Comparison of ENCODE assay signal across 1 cellular context in the genomic region with DNA sequence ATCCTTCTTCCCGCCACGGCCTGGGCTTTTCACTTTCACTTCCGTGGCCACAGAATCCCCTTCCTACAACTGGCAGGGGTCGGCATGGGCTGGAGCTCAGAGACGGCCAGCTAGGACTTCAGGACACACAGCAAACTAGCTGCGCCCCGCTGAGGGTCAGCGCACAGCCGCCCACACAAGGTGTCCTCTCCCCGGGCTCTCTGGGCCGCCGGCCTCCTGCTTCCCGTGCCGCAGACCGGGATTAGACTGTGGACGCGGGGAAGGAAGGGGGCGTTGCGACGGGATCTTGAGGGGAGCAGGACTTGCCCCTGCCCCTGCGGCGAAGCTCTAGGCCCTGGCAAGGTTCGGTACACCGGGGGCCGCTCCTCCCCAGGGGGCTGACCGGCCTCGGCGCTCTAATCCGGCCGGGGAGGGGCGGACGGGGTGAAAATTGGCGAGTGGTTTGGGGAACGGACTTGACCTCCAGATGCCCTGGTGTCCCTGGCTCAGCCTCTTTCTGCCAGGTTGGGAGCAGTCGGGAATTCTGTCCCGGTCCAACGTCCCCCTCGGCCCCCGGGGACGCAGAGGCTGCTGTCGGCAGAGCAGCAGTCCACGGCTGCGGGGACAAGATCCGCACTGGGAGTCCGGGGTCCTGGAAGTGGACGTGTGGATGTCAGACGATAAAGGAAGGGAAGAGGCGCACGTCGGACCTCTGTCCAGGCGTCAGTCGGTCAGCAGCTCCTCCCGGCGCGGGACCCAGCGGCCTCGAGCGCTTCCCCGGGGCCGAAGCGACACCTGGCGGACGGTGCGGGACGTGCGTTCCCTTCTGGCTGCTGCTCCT.
TF ChIP-seq lines count a peak whose summit lies in the region.

No MANE protein-coding gene starts in this region.

TF ChIP-seq in K562, 482 proteins besides CTCF, POLR2A, EP300 and RAD21 (continues in another document):
- TF ChIP-seq SMAD2 (IDR thresholded peaks at IDR 0.05; ENCODE audit: low read depth, low read length), result no peak
- no peak for TF ChIP-seq TOE1 (IDR thresholded peaks at IDR 0.05; ENCODE audit: borderline replicate concordance)
- no peak for TF ChIP-seq TOE1 (CRISPR knock-in tag; IDR thresholded peaks at IDR 0.05; ENCODE audit: borderline replicate concordance, low read depth)
- no peak for TF ChIP-seq KDM5B (IDR thresholded peaks at IDR 0.05; ENCODE audit: insufficient replicate concordance, low read depth, low read length)
- TF ChIP-seq ZNF239 (CRISPR knock-in tag; IDR thresholded peaks at IDR 0.05), result no peak
- no peak for TF ChIP-seq DPF2 (IDR thresholded peaks at IDR 0.05)
- no peak for TF ChIP-seq ETV1 (tag; conservative IDR thresholded peaks at IDR 0.05; ENCODE audit: low read depth)
- no peak for TF ChIP-seq KLF16 (IDR thresholded peaks at IDR 0.05)
- no peak for TF ChIP-seq LARP7 (IDR thresholded peaks at IDR 0.05)
- TF ChIP-seq, protein P1, sequence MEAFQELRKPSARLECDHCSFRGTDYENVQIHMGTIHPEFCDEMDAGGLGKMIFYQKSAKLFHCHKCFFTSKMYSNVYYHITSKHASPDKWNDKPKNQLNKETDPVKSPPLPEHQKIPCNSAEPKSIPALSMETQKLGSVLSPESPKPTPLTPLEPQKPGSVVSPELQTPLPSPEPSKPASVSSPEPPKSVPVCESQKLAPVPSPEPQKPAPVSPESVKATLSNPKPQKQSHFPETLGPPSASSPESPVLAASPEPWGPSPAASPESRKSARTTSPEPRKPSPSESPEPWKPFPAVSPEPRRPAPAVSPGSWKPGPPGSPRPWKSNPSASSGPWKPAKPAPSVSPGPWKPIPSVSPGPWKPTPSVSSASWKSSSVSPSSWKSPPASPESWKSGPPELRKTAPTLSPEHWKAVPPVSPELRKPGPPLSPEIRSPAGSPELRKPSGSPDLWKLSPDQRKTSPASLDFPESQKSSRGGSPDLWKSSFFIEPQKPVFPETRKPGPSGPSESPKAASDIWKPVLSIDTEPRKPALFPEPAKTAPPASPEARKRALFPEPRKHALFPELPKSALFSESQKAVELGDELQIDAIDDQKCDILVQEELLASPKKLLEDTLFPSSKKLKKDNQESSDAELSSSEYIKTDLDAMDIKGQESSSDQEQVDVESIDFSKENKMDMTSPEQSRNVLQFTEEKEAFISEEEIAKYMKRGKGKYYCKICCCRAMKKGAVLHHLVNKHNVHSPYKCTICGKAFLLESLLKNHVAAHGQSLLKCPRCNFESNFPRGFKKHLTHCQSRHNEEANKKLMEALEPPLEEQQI (IDR thresholded peaks at IDR 0.05), result no peak
- TF ChIP-seq ZNF707 (CRISPR knock-in tag; conservative IDR thresholded peaks at IDR 0.05), result no peak
- TF ChIP-seq TFAP4 (CRISPR knock-in tag; IDR thresholded peaks at IDR 0.05; ENCODE audit: borderline replicate concordance), result peak; percentile 14; the same call in 1 of the 2 replicates
- TF ChIP-seq CHD1 (IDR thresholded peaks at IDR 0.05; ENCODE audit: low read length), result no peak
- TF ChIP-seq CREM (IDR thresholded peaks at IDR 0.05; ENCODE audit: low read depth), result 0 out of 2 replicates have a peak, but pooled peaks have one; percentile 22
- TF ChIP-seq ZNF57 (CRISPR knock-in tag; IDR thresholded peaks at IDR 0.05), result no peak
- TF ChIP-seq, protein P2, sequence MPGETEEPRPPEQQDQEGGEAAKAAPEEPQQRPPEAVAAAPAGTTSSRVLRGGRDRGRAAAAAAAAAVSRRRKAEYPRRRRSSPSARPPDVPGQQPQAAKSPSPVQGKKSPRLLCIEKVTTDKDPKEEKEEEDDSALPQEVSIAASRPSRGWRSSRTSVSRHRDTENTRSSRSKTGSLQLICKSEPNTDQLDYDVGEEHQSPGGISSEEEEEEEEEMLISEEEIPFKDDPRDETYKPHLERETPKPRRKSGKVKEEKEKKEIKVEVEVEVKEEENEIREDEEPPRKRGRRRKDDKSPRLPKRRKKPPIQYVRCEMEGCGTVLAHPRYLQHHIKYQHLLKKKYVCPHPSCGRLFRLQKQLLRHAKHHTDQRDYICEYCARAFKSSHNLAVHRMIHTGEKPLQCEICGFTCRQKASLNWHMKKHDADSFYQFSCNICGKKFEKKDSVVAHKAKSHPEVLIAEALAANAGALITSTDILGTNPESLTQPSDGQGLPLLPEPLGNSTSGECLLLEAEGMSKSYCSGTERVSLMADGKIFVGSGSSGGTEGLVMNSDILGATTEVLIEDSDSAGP (CRISPR knock-in tag; IDR thresholded peaks at IDR 0.05), result no peak
- peak; percentile 87 for TF ChIP-seq RB1 (IDR thresholded peaks at IDR 0.05; ENCODE audit: low read depth)
- TF ChIP-seq JUND (IDR thresholded peaks at IDR 0.05; ENCODE audit: borderline replicate concordance, low read depth, low read length), result 0 out of 2 replicates have a peak, but pooled peaks have one; percentile 14
- TF ChIP-seq JUND (tag; IDR thresholded peaks at IDR 0.05; ENCODE audit: borderline replicate concordance, low read depth, low read length), result no peak
- no peak for TF ChIP-seq BCL6 (CRISPR knock-in tag; IDR thresholded peaks at IDR 0.05)
- TF ChIP-seq MAZ (CRISPR knock-in tag; conservative IDR thresholded peaks at IDR 0.05 in 1 of 2, IDR thresholded peaks at IDR 0.05 in 1 of 2), result 0 out of 4 replicates have a peak, but pooled peaks of 1 of the 2 experiments have one; percentile 14
- TF ChIP-seq ZNF764 (CRISPR knock-in tag; IDR thresholded peaks at IDR 0.05; ENCODE audit: low read depth), result no peak
- TF ChIP-seq USF2 (CRISPR knock-in tag; IDR thresholded peaks at IDR 0.05), result no peak
- no peak for TF ChIP-seq HNRNPLL (IDR thresholded peaks at IDR 0.05; ENCODE audit: low read depth, low read length, poor library complexity, severe bottlenecking)
- TF ChIP-seq, protein P3, sequence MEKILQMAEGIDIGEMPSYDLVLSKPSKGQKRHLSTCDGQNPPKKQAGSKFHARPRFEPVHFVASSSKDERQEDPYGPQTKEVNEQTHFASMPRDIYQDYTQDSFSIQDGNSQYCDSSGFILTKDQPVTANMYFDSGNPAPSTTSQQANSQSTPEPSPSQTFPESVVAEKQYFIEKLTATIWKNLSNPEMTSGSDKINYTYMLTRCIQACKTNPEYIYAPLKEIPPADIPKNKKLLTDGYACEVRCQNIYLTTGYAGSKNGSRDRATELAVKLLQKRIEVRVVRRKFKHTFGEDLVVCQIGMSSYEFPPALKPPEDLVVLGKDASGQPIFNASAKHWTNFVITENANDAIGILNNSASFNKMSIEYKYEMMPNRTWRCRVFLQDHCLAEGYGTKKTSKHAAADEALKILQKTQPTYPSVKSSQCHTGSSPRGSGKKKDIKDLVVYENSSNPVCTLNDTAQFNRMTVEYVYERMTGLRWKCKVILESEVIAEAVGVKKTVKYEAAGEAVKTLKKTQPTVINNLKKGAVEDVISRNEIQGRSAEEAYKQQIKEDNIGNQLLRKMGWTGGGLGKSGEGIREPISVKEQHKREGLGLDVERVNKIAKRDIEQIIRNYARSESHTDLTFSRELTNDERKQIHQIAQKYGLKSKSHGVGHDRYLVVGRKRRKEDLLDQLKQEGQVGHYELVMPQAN (IDR thresholded peaks at IDR 0.05; ENCODE audit: borderline replicate concordance), result no peak
- TF ChIP-seq MCM2 (IDR thresholded peaks at IDR 0.05; ENCODE audit: low read depth), result no peak
- TF ChIP-seq ZNF79 (CRISPR knock-in tag; IDR thresholded peaks at IDR 0.05; ENCODE audit: low read depth), result no peak
- no peak for TF ChIP-seq SNAPC5 (CRISPR knock-in tag; IDR thresholded peaks at IDR 0.05)
- TF ChIP-seq CUX1 (CRISPR knock-in tag; IDR thresholded peaks at IDR 0.05), result no peak
- no peak for TF ChIP-seq ZNF143 (CRISPR knock-in tag; IDR thresholded peaks at IDR 0.05)
- no peak for TF ChIP-seq ZFPM2 (CRISPR knock-in tag; IDR thresholded peaks at IDR 0.05)
- TF ChIP-seq SMC3 (conservative IDR thresholded peaks at IDR 0.05; ENCODE audit: insufficient read depth, low read depth, low read length), result peak; percentile 95
- TF ChIP-seq RCOR1 (IDR thresholded peaks at IDR 0.05; ENCODE audit: borderline replicate concordance in 1 of 2, low read depth in 2 of 2, low read length in 2 of 2), result 0 out of 4 replicates have a peak, but pooled peaks of 1 of the 2 experiments have one; percentile 14
- no peak for TF ChIP-seq ARHGAP35 (IDR thresholded peaks at IDR 0.05; ENCODE audit: partially characterized antibody)
- TF ChIP-seq ZFP36 (IDR thresholded peaks at IDR 0.05; ENCODE audit: low read depth, low read length, partially characterized antibody), result peak; percentile 31
- peak; percentile 27; the same call in 1 of the 2 replicates for TF ChIP-seq BHLHE40 (IDR thresholded peaks at IDR 0.05; ENCODE audit: low read length)
- no peak for TF ChIP-seq GABPA (tag; conservative IDR thresholded peaks at IDR 0.05; ENCODE audit: low read depth)
- TF ChIP-seq JUN (IDR thresholded peaks at IDR 0.05; ENCODE audit: borderline replicate concordance, low read depth, low read length), result no peak
- no peak for TF ChIP-seq JUN (CRISPR knock-in tag; IDR thresholded peaks at IDR 0.05; ENCODE audit: borderline replicate concordance)
- peak in 1 of 3 experiments; percentile 14 for TF ChIP-seq YY1 (IDR thresholded peaks at IDR 0.05; ENCODE audit: borderline replicate concordance in 1 of 3, control insufficient read depth in 1 of 3, extremely low read depth in 1 of 3, insufficient read depth in 3 of 3, insufficient read length in 1 of 3, insufficient replicate concordance in 2 of 3, low read depth in 1 of 3, low read length in 2 of 3)
- TF ChIP-seq KAT2B (IDR thresholded peaks at IDR 0.05; ENCODE audit: low read depth, low read length), result no peak
- TF ChIP-seq CXXC5 (CRISPR knock-in tag; IDR thresholded peaks at IDR 0.05), result peak; percentile 27; the same call in 1 of the 2 replicates
- peak; percentile 18; the same call in 1 of the 2 replicates for TF ChIP-seq NFIC (IDR thresholded peaks at IDR 0.05)
- no peak for TF ChIP-seq ZBTB43 (CRISPR knock-in tag; IDR thresholded peaks at IDR 0.05)
- TF ChIP-seq, protein P4, sequence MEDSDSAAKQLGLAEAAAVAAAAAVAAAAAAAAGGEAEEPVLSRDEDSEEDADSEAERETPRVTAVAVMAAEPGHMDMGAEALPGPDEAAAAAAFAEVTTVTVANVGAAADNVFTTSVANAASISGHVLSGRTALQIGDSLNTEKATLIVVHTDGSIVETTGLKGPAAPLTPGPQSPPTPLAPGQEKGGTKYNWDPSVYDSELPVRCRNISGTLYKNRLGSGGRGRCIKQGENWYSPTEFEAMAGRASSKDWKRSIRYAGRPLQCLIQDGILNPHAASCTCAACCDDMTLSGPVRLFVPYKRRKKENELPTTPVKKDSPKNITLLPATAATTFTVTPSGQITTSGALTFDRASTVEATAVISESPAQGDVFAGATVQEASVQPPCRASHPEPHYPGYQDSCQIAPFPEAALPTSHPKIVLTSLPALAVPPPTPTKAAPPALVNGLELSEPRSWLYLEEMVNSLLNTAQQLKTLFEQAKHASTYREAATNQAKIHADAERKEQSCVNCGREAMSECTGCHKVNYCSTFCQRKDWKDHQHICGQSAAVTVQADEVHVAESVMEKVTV (CRISPR knock-in tag; IDR thresholded peaks at IDR 0.05), result peak; percentile 17; the same call in 1 of the 2 replicates
- TF ChIP-seq ARNT (IDR thresholded peaks at IDR 0.05), result no peak
